24 cellular contexts compared by ENCODE assay signal in genomic region chr5:152817311-152817710, GRCh38.
A peak's percentile ranks its signal among the peaks of the same experiment; 100 is the strongest.
DNase-seq lines count a peak whose midpoint lies in the region; ATAC-seq and FAIRE-seq lines count a peak whose summit lies in the region.
"Had no signal": no experiment of that assay in that cellular context is flagged by ENCODE, and none has a peak within 500 bp of the region (broad histone marks: within the 10 kb centered on the region; RNA-seq: fewer than 3 reads in every experiment).

No MANE protein-coding gene starts in this region.

- FAIRE-seq in islet of Langerhans (lab: Jason Lieb, UNC), result peak; percentile 56
- FAIRE-seq: GM18507, H54, HTR-8/SVneo, RCC 7860 had no signal

- DNase-seq in NCI-H1417 (lab: John Stamatoyannopoulos, UW), result peak in 2 of 3 experiments; percentile 24 to 27
- no peak for DNase-seq in NCI-H1417 treated with DMSO at 0.1 percent for 48 hours (lab: John Stamatoyannopoulos, UW)
- DNase-seq in renal cortical epithelial cell (ENCODE audit: low read depth), result peak; percentile 86
- no peak for DNase-seq in activated CD4-positive, alpha-beta T cell treated with anti-CD3 and anti-CD28 coated beads, Interleukin-2, amount 50 U/mL, for 1 hour
- no peak for DNase-seq in NCI-H187 treated with DMSO at 0.1 percent for 48 hours (lab: John Stamatoyannopoulos, UW)
- DNase-seq: 8988T; Calu3; CD4-positive, alpha-beta memory T cell; DMS153; GDM1; KG1; NCI-H1092; NCI-H146; NCI-H2029 treated with DMSO at 0.1 percent for 48 hours; NCI-H510A treated with DMSO at 0.1 percent for 48 hours; NCI-H748 treated with DMSO at 0.1 percent for 48 hours; SJCRH30; T-cell had no signal

- peak; percentile 69 for ATAC-seq in GM18907 (IDR thresholded peaks at IDR 0.05; ENCODE audit: unreplicated experiment)
- ATAC-seq: T-cell had no signal

Comparison
In these comparisons a context has a peak if more than half of its experiments do, and no peak if none do; other contexts are left out.
1. DNase-seq: peak in NCI-H1417 (2 of 3) and renal cortical epithelial cell (single experiment); none in NCI-H1417 treated with DMSO at 0.1 percent for 48 hours (single experiment), activated CD4-positive, alpha-beta T cell treated with anti-CD3 and anti-CD28 coated beads, Interleukin-2, amount 50 U/mL, for 1 hour (single experiment) and NCI-H187 treated with DMSO at 0.1 percent for 48 hours (single experiment).